In the genomic region with DNA sequence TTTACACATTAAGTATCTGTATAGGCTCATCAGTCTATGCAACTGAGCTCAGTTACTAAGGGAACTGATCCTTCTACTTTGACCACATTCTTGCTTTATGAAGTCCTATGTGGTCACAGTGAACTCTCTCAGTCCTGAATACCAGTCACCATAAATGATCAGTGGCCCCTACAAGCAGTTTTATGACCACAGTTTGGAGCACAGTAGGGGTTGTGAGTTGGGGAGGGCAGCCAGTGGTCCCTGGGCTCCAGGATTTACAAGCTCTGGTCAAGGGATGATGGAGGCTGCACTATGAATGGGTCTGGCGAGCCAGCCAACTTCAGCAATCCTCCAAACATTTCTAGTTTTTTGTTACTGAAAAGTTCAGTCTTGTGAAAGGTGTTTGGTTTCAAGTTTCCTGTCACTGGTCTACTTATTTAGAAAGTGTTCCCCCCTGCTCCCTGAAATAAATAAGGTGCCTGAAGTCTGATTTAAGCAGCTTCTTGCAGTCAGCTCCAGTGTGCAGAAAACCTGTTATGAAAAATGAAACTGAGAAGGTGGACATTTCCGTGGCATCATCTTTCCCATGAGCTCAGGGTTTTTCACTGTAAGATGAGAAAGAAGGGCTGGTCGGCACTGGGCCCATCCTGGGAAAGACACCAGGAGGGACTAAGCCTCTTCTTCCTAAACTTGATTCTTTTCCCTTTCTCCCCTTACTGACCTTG, we compare ENCODE assay signal across 8 cellular contexts.
DNase-seq lines count a peak whose midpoint lies in the region; ATAC-seq and TF ChIP-seq lines count a peak whose summit lies in the region.

No MANE protein-coding gene starts in this region.

- intact Hi-C loops in activated CD4-positive, alpha-beta T cell treated with anti-CD3 and anti-CD28 coated beads, Interleukin-2, amount 10 ng/mL, durations not matched to agents 24 days and 14 days (cut with micrococcal nuclease) = loop anchor here (1.0 to 2.0 kb wide), 5 partner anchors 15 to 138 kb away; a partner anchor contains a TSS
- intact Hi-C loops in CD14-positive monocyte (cut with micrococcal nuclease) = no loop called here

- H3K9me3 ChIP-seq in parathyroid adenoma (ENCODE audit: control insufficient read depth, low read length) = no peaks in the 10 kb centered on the region

- no peaks in the 10 kb centered on the region for H3K36me3 ChIP-seq in parathyroid adenoma (ENCODE audit: control insufficient read depth, insufficient read depth, low read length)

- peaks cover 51% of the 10 kb centered on the region for H3K4me1 Mint-ChIP-seq in activated CD4-positive, alpha-beta T cell treated with anti-CD3 and anti-CD28 coated beads, Interleukin-2, amount 10 ng/mL, durations not matched to agents 24 days and 14 days
- peaks cover 21% of the 10 kb centered on the region for H3K4me1 Mint-ChIP-seq in CD14-positive monocyte

- peaks cover 24% of the 10 kb centered on the region for H3K4me1 ChIP-seq in parathyroid adenoma

- H3K36me3 Mint-ChIP-seq in activated CD4-positive, alpha-beta T cell treated with anti-CD3 and anti-CD28 coated beads, Interleukin-2, amount 10 ng/mL, durations not matched to agents 24 days and 14 days (ENCODE audit: low read depth) = peaks cover 8% of the 10 kb centered on the region
- peaks cover 0 to under 1% of the 10 kb centered on the region in 2 donors for H3K36me3 Mint-ChIP-seq in CD14-positive monocyte

- no peaks in the 10 kb centered on the region for H3K27me3 Mint-ChIP-seq in activated CD4-positive, alpha-beta T cell treated with anti-CD3 and anti-CD28 coated beads, Interleukin-2, amount 10 ng/mL, durations not matched to agents 24 days and 14 days
- peaks cover 2 to 5% (median 5%) of the 10 kb centered on the region in 3 donors for H3K27me3 Mint-ChIP-seq in CD14-positive monocyte (ENCODE audit: low read depth in 3 of 3)

- peak overlapping the region; percentile 74 for H2AFZ ChIP-seq in parathyroid adenoma

- H3K27me3 ChIP-seq in parathyroid adenoma (ENCODE audit: control insufficient read depth, insufficient read depth, low read length) = no peaks in the 10 kb centered on the region

- no peak overlapping the region for H3K4me3 ChIP-seq in parathyroid adenoma (ENCODE audit: low read depth, low read length)

- H3K4me3 Mint-ChIP-seq in activated CD4-positive, alpha-beta T cell treated with anti-CD3 and anti-CD28 coated beads, Interleukin-2, amount 10 ng/mL, durations not matched to agents 24 days and 14 days = peak overlapping the region; percentile 83
- no peak overlapping the region for H3K4me3 Mint-ChIP-seq in CD14-positive monocyte

- ATAC-seq in activated CD4-positive, CD25-positive, alpha-beta regulatory T cell treated with anti-CD3 and anti-CD28 coated beads, Interleukin-2, amount 50 U/mL, for 24 hours = peak; percentile 63 to 84
- peak; percentile 85 for ATAC-seq in HG02763 (IDR thresholded peaks at IDR 0.05; ENCODE audit: unreplicated experiment)

- no peak overlapping the region for H3K9ac ChIP-seq in parathyroid adenoma

- peaks cover 8% of the 10 kb centered on the region for H3K9me3 Mint-ChIP-seq in activated CD4-positive, alpha-beta T cell treated with anti-CD3 and anti-CD28 coated beads, Interleukin-2, amount 10 ng/mL, durations not matched to agents 24 days and 14 days
- peaks cover 0 to under 1% (median 0%) of the 10 kb centered on the region in 7 donors for H3K9me3 Mint-ChIP-seq in CD14-positive monocyte

- TF ChIP-seq CTCF in parathyroid adenoma (IDR thresholded peaks at IDR 0.05) (no peak), CD14-positive monocyte (IDR thresholded peaks at IDR 0.05) (no peak)

- no peaks in the 10 kb centered on the region for H3K79me2 ChIP-seq in parathyroid adenoma

- H3K4me2 ChIP-seq in parathyroid adenoma (ENCODE audit: low read length) = no peak overlapping the region

- peak overlapping the region; percentile 100 for H3K27ac Mint-ChIP-seq in activated CD4-positive, alpha-beta T cell treated with anti-CD3 and anti-CD28 coated beads, Interleukin-2, amount 10 ng/mL, durations not matched to agents 24 days and 14 days
- no peak overlapping the region for H3K27ac Mint-ChIP-seq in CD14-positive monocyte

- no peak for DNase-seq in activated CD4-positive, CD25-positive, alpha-beta regulatory T cell treated with anti-CD3 and anti-CD28 coated beads, Interleukin-2, amount 50 U/mL, for 72 hours
- peak; percentile 83 for DNase-seq in activated CD4-positive, alpha-beta T cell treated with anti-CD3 and anti-CD28 coated beads, Interleukin-2, amount 10 ng/mL, durations not matched to agents 24 days and 14 days
- DNase-seq in CD14-positive monocyte (ENCODE audit: low spot score) = no peak
- no peak for DNase-seq in epidermal melanocyte (ENCODE audit: insufficient read length, low spot score)
- DNase-seq in NCI-H226 = no peak

- H3K27ac ChIP-seq in parathyroid adenoma = peak overlapping the region; percentile 97
